In the genomic region with DNA sequence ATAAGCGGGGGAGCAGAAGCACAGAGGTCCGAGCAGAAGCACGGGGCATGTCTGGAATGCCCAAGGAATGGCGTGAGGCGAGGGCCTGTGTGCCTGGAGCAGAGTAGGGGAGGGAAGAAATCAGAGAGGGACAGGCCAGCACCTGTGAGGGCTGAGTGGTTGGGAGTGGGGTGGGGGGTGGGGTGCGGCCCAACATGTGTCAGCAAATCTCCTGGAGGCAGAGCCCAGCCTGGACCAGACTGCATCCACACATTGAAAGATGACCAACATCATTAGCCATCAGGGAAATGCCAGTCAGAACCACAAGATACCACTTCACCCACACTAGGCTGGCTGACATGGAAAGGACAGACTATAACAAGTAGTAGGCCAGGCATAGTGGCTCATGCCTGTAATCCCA, we compare ENCODE assay signal across 15 cellular contexts. TPM values are rescaled to one million over a fixed set of nuclear protein-coding genes. Genes with fewer than 3 reads are reported as not detected.
A peak's percentile ranks its signal among the peaks of the same experiment; 100 is the strongest.
DNase-seq lines count a peak whose midpoint lies in the region; ATAC-seq, FAIRE-seq and TF ChIP-seq lines count a peak whose summit lies in the region.
"Had no signal": no experiment of that assay in that cellular context is flagged by ENCODE, and none has a peak within 500 bp of the region (broad histone marks: within the 10 kb centered on the region; RNA-seq: fewer than 3 reads in every experiment).

No MANE protein-coding gene starts in this region.

- no peaks in the 10 kb centered on the region for H3K27me3 Mint-ChIP-seq in stimulated activated naive CD8-positive, alpha-beta T cell treated with anti-CD3 and anti-CD28 coated beads, Interleukin-15, Interleukin-2, amounts not matched to agents 100 ng/mL and 50 ng/mL, for 24 hours
- H3K27me3 Mint-ChIP-seq in stimulated activated naive CD8-positive, alpha-beta T cell treated with anti-CD3 and anti-CD28 coated beads, Interleukin-15, amount 100 ng/mL, for 72 hours: no peaks in the 10 kb centered on the region
- H3K27me3 Mint-ChIP-seq in naive B cell: no peaks in the 10 kb centered on the region

- peaks cover 7% of the 10 kb centered on the region for H3K9me1 ChIP-seq in K562 (ENCODE audit: control insufficient read depth, insufficient read depth, low read length)

- no peaks in the 10 kb centered on the region for H3K9me3 Mint-ChIP-seq in stimulated activated naive CD8-positive, alpha-beta T cell treated with anti-CD3 and anti-CD28 coated beads, Interleukin-15, Interleukin-2, amounts not matched to agents 100 ng/mL and 50 ng/mL, for 24 hours
- H3K9me3 Mint-ChIP-seq in stimulated activated naive CD8-positive, alpha-beta T cell treated with anti-CD3 and anti-CD28 coated beads, Interleukin-15, amount 100 ng/mL, for 72 hours: no peaks in the 10 kb centered on the region
- no peaks in the 10 kb centered on the region for H3K9me3 Mint-ChIP-seq in naive B cell

- peak overlapping the region; percentile 32 for H3K27ac Mint-ChIP-seq in stimulated activated naive CD8-positive, alpha-beta T cell treated with anti-CD3 and anti-CD28 coated beads, Interleukin-15, Interleukin-2, amounts not matched to agents 100 ng/mL and 50 ng/mL, for 24 hours
- H3K27ac Mint-ChIP-seq in stimulated activated naive CD8-positive, alpha-beta T cell treated with anti-CD3 and anti-CD28 coated beads, Interleukin-15, amount 100 ng/mL, for 72 hours: peak overlapping the region in 1 of 2 donors; percentile 10
- peak overlapping the region; percentile 38 to 93 (median 89) for H3K27ac Mint-ChIP-seq in naive B cell

- 0 out of 3 replicates have a peak overlapping the region, but pooled peaks have one; percentile 13 for H3K27ac ChIP-seq in K562 (ENCODE audit: extremely low read depth, low read depth, low read length)
- H3K27ac ChIP-seq: hepatocyte, tibial artery had no signal

- H3K4me3 ChIP-seq in K562 (no peak overlapping the region), BE2C (ENCODE audit: low read depth, low read length) (no peak overlapping the region)
- H3K4me3 ChIP-seq: adrenal gland, hepatocyte, tibial artery had no signal

- no peak for ATAC-seq in stimulated activated naive CD8-positive, alpha-beta T cell treated with anti-CD3 and anti-CD28 coated beads, Interleukin-15, amount 100 ng/mL, for 72 hours
- ATAC-seq in K562: no peak
- no peak for ATAC-seq in naive B cell (ENCODE audit: low read depth in 2 of 2)
- ATAC-seq in GM18870 (IDR thresholded peaks at IDR 0.05; ENCODE audit: unreplicated experiment): no peak
- ATAC-seq in HG02763 (IDR thresholded peaks at IDR 0.05; ENCODE audit: unreplicated experiment): no peak
- ATAC-seq: left colon had no signal

- no peak for TF ChIP-seq RAD21 in K562 (CRISPR knock-in tag; conservative IDR thresholded peaks at IDR 0.05 in 1 of 2, IDR thresholded peaks at IDR 0.05 in 1 of 2)

- no peak for FAIRE-seq in K562 (lab: Jason Lieb, UNC)

- no peak overlapping the region for H3K4me2 ChIP-seq in K562 (ENCODE audit: insufficient read depth, low read length)
- H3K4me2 ChIP-seq: hepatocyte had no signal

- POLR2A ChIA-PET in K562 (lab: Yijun Ruan, JAX): interaction anchor here (0.9 to 1.7 kb wide), 5 partner anchors 10 to 295 kb away, joined by 3 to 9 read pairs (median 5); a partner anchor contains a TSS

- H3K4me1 Mint-ChIP-seq in stimulated activated naive CD8-positive, alpha-beta T cell treated with anti-CD3 and anti-CD28 coated beads, Interleukin-15, Interleukin-2, amounts not matched to agents 100 ng/mL and 50 ng/mL, for 24 hours (ENCODE audit: low read depth): peaks cover 51% of the 10 kb centered on the region
- H3K4me1 Mint-ChIP-seq in stimulated activated naive CD8-positive, alpha-beta T cell treated with anti-CD3 and anti-CD28 coated beads, Interleukin-15, amount 100 ng/mL, for 72 hours: peaks cover 42% of the 10 kb centered on the region
- peaks cover 58 to 85% (median 67%) of the 10 kb centered on the region in 3 donors for H3K4me1 Mint-ChIP-seq in naive B cell

- DNase-seq in stimulated activated naive CD8-positive, alpha-beta T cell treated with anti-CD3 and anti-CD28 coated beads, Interleukin-15, amount 100 ng/mL, for 72 hours: no peak
- peak in 1 of 4 experiments; percentile 24 for DNase-seq in K562 (ENCODE audit: extremely low read depth in 1 of 4, low spot score in 3 of 4)
- DNase-seq in naive B cell: no peak
- no peak for DNase-seq in BE2C
- no peak for DNase-seq in stimulated activated CD4-positive, alpha-beta T cell treated with anti-CD3 and anti-CD28 coated beads, Interleukin-2, amount 100 ng/mL, for 24 hours
- DNase-seq: activated T-cell treated with anti-CD3 and anti-CD28 coated beads for 4 hours, adrenal gland, left colon, MV-4-11, NCI-H82, tibial artery had no signal

- in situ Hi-C loops in K562 (cut with MboI): loop anchor here (10.0 kb wide), 1 partner anchor 155 kb away; a partner anchor contains a TSS

- H3K4me1 ChIP-seq in K562 (replicated peaks in 1 of 2; ENCODE audit: control insufficient read depth in 2 of 2, insufficient read depth in 2 of 2, low read length in 2 of 2): peaks cover 3 to 8% of the 10 kb centered on the region in 2 experiments; a peak in 3 of 5 replicates
- no peaks in the 10 kb centered on the region for H3K4me1 ChIP-seq in BE2C

- H2AFZ ChIP-seq in K562 (ENCODE audit: low read depth, low read length): no peak overlapping the region
- H2AFZ ChIP-seq: hepatocyte had no signal

- H3K9ac ChIP-seq in K562 (ENCODE audit: insufficient read depth in 1 of 2, low read depth in 2 of 2, low read length in 2 of 2): peak overlapping the region in 1 of 2 experiments; percentile 78; a peak in 1 of 4 replicates

- TF ChIP-seq POLR2A in K562 (conservative IDR thresholded peaks at IDR 0.05): no peak

- H3K79me2 ChIP-seq in K562 (ENCODE audit: control insufficient read depth, insufficient read depth, low read length): peaks cover 59% of the 10 kb centered on the region

- no peaks in the 10 kb centered on the region for H3K27me3 ChIP-seq in K562 (ENCODE audit: control insufficient read depth in 2 of 2, insufficient read depth in 2 of 2, low read length in 2 of 2)
- no peaks in the 10 kb centered on the region for H3K27me3 ChIP-seq in BE2C
- H3K27me3 ChIP-seq: adrenal gland, hepatocyte, tibial artery had no signal

- H3K36me3 Mint-ChIP-seq in stimulated activated naive CD8-positive, alpha-beta T cell treated with anti-CD3 and anti-CD28 coated beads, Interleukin-15, Interleukin-2, amounts not matched to agents 100 ng/mL and 50 ng/mL, for 24 hours (ENCODE audit: low read depth): peaks cover 37% of the 10 kb centered on the region
- H3K36me3 Mint-ChIP-seq in naive B cell: peaks cover 0 to 8% of the 10 kb centered on the region in 2 donors

- no TSS peak for BruUV-seq in K562 (replicated peaks; lab: Mats Ljungman, UMichigan)

- peaks cover 76% of the 10 kb centered on the region for H3K36me3 ChIP-seq in K562 (ENCODE audit: control insufficient read depth, insufficient read depth, low read length)
- peaks cover 36% of the 10 kb centered on the region for H3K36me3 ChIP-seq in BE2C

- WGBS in K562 (ENCODE audit: insufficient coverage, low coverage, missing lambda C conversion rate): 92% methylated on average over 5 of the region's 6 CpGs

- H3K9me3 ChIP-seq in K562 (replicated peaks; ENCODE audit: control insufficient read depth, insufficient read depth, low read depth, low read length): no peaks in the 10 kb centered on the region
- H3K9me3 ChIP-seq in BE2C: no peaks in the 10 kb centered on the region
- H3K9me3 ChIP-seq: adrenal gland, tibial artery had no signal

- H4K20me1 ChIP-seq in K562 (replicated peaks; ENCODE audit: control insufficient read depth, insufficient read depth, low read length): peaks cover 27% of the 10 kb centered on the region

- intact Hi-C loops in K562 (cut with micrococcal nuclease): no loop called here

- CTCF ChIA-PET in K562 (lab: Yijun Ruan, JAX; ENCODE audit: low intra/inter-chr PET ratio): no interaction called here

- TF ChIP-seq CTCF in K562 (IDR thresholded peaks at IDR 0.05 in 2 of 3, conservative IDR thresholded peaks at IDR 0.05 in 1 of 3; ENCODE audit: insufficient read depth in 2 of 3, low read depth in 1 of 3, low read length in 3 of 3) (no peak), BE2C (IDR thresholded peaks at IDR 0.05; ENCODE audit: low read depth, low read length) (no peak)

- no peak for TF ChIP-seq EP300 in K562 (IDR thresholded peaks at IDR 0.05; ENCODE audit: low read length)

- H3K4me3 Mint-ChIP-seq in stimulated activated naive CD8-positive, alpha-beta T cell treated with anti-CD3 and anti-CD28 coated beads, Interleukin-15, Interleukin-2, amounts not matched to agents 100 ng/mL and 50 ng/mL, for 24 hours: no peak overlapping the region
- H3K4me3 Mint-ChIP-seq in stimulated activated naive CD8-positive, alpha-beta T cell treated with anti-CD3 and anti-CD28 coated beads, Interleukin-15, amount 100 ng/mL, for 72 hours: no peak overlapping the region
- peak overlapping the region in 6 of 8 donors; percentile 40 to 77 (median 65) for H3K4me3 Mint-ChIP-seq in naive B cell

RNA-seq across cellular contexts. Expression of a gene that starts 11.2 kb away (rescaled TPM):
- total RNA-seq in K562 (2011; cell fraction: chromatin; rRNA removed; ENCODE audit: low replicate concordance): 297 and 460 TPM in 2 replicates
- total RNA-seq in K562 (2011; cell fraction: nucleolus; rRNA removed): 224 and 226 TPM in 2 replicates
- total RNA-seq in K562 (2011; cell fraction: nucleoplasm; rRNA removed): 233 and 263 TPM in 2 replicates
- total RNA-seq in K562 (2014; rRNA removed) (56.7 and 74.5 TPM in 2 replicates), K562 (2014; rRNA removed; fragmentation: Illumina TruSeq; extraction: Trizol) (31.1 and 34.6 TPM in 2 replicates), K562 (2015; rRNA removed; fragmentation: Illumina TruSeq; extraction: Trizol) (46.4 and 46.7 TPM in 2 replicates), K562 (2021) (81.6 and 86.3 TPM in 2 replicates)
- polyA plus RNA-seq in K562 (2011; rRNA removed) (34.4 and 55.3 TPM in 2 replicates), K562 (2014; fragmentation: Illumina TruSeq; extraction: Trizol) (44.0 and 45.2 TPM in 2 replicates), K562 (2014; fragmentation: Nextera tagmentation; extraction: Ambion mirVana) (1 to 10 TPM in 1 of 2 experiments, under 1 TPM in 1; 0.94 to 1.2 TPM), K562 (2014; rRNA removed) (72.2 and 80.0 TPM in 2 replicates), naive B cell (ENCODE audit: low read depth in 6 of 6) (10 to 100 TPM in 2 of 6 donors, 1 to 10 TPM in 4; 6.5 to 30.2 (median 9.7) TPM)
- 18.3 and 19.8 TPM in 2 replicates for polyA plus RNA-seq in K562 (2011; cell fraction: cytosol; rRNA removed)
- 277 and 310 TPM in 2 replicates for polyA plus RNA-seq in K562 (2011; cell fraction: nucleus; rRNA removed)
- polyA plus RNA-seq in K562 (2012): 71.3 and 94.7 TPM in 2 replicates
- 25.8 and 29.7 TPM in 2 replicates for polyA minus RNA-seq in K562 (2011; rRNA and poly(A)+ RNA removed)
- 18.8 and 19.3 TPM in 2 replicates for polyA minus RNA-seq in K562 (2011; cell fraction: cytosol; rRNA and poly(A)+ RNA removed)
- polyA minus RNA-seq in K562 (2011; cell fraction: nucleus; rRNA and poly(A)+ RNA removed): 39.9 and 51.1 TPM in 2 replicates
- polyA plus RNA-seq in BE2C (2012; ENCODE audit: insufficient read depth, insufficient read length, low read depth): 134 TPM

RNA-seq across cellular contexts. Expression of a gene that starts 26.2 kb away (rescaled TPM):
- 0.25 and 1.9 TPM in 2 replicates for total RNA-seq in K562 (2011; cell fraction: chromatin; rRNA removed; ENCODE audit: low replicate concordance)
- 2.4 and 3.5 TPM in 2 replicates for total RNA-seq in K562 (2011; cell fraction: nucleolus; rRNA removed)
- 0.92 and 1.3 TPM in 2 replicates for total RNA-seq in K562 (2011; cell fraction: nucleoplasm; rRNA removed)
- total RNA-seq in K562 (2014; rRNA removed) (1.5 and 2.7 TPM in 2 replicates), K562 (2014; rRNA removed; fragmentation: Illumina TruSeq; extraction: Trizol) (0.07 TPM in 1 of 2 replicates, not detected in the other), K562 (2015; rRNA removed; fragmentation: Illumina TruSeq; extraction: Trizol) (0.54 and 0.72 TPM in 2 replicates), K562 (2021) (8.8 and 10.3 TPM in 2 replicates)
- polyA plus RNA-seq in K562 (2011; rRNA removed) (0.13 and 0.28 TPM in 2 replicates), K562 (2014; fragmentation: Illumina TruSeq; extraction: Trizol) (0.39 and 2.0 TPM in 2 replicates), K562 (2014; fragmentation: Nextera tagmentation; extraction: Ambion mirVana) (under 1 TPM in 1 of 2 experiments, not detected in 1; 0.03 TPM), K562 (2014; rRNA removed) (2.0 and 2.4 TPM in 2 replicates), naive B cell (ENCODE audit: low read depth in 6 of 6) (10 to 100 TPM in 5 of 6 donors, 1 to 10 TPM in 1; 7.2 to 35.9 (median 13.7) TPM)
- 0.24 and 1.1 TPM in 2 replicates for polyA plus RNA-seq in K562 (2011; cell fraction: cytosol; rRNA removed)
- 0.52 and 1.4 TPM in 2 replicates for polyA plus RNA-seq in K562 (2011; cell fraction: nucleus; rRNA removed)
- 3.2 and 3.6 TPM in 2 replicates for polyA plus RNA-seq in K562 (2012)
- 0.11 and 0.21 TPM in 2 replicates for polyA minus RNA-seq in K562 (2011; rRNA and poly(A)+ RNA removed)
- polyA minus RNA-seq in K562 (2011; cell fraction: cytosol; rRNA and poly(A)+ RNA removed): 2.0 and 3.5 TPM in 2 replicates
- polyA minus RNA-seq in K562 (2011; cell fraction: nucleus; rRNA and poly(A)+ RNA removed): 0.94 and 1.00 TPM in 2 replicates
- 4.9 TPM for polyA plus RNA-seq in BE2C (2012; ENCODE audit: insufficient read depth, insufficient read length, low read depth)
- total RNA-seq: hepatocyte had no signal

RNA-seq across cellular contexts. Expression of a gene that starts 29.0 kb away (rescaled TPM):
- 22.7 and 62.8 TPM in 2 replicates for total RNA-seq in K562 (2011; cell fraction: chromatin; rRNA removed; ENCODE audit: low replicate concordance)
- total RNA-seq in K562 (2011; cell fraction: nucleolus; rRNA removed): 37.2 and 43.2 TPM in 2 replicates
- total RNA-seq in K562 (2011; cell fraction: nucleoplasm; rRNA removed): 26.5 and 32.7 TPM in 2 replicates
- 54.9 and 62.7 TPM in 2 replicates for total RNA-seq in K562 (2014; rRNA removed)
- 31.3 and 33.0 TPM in 2 replicates for total RNA-seq in K562 (2014; rRNA removed; fragmentation: Illumina TruSeq; extraction: Trizol)
- total RNA-seq in K562 (2015; rRNA removed; fragmentation: Illumina TruSeq; extraction: Trizol): 39.5 and 42.3 TPM in 2 replicates
- total RNA-seq in K562 (2021): 60.7 and 62.6 TPM in 2 replicates
- polyA plus RNA-seq in K562 (2011; rRNA removed): 23.1 and 32.5 TPM in 2 replicates
- 41.8 and 86.0 TPM in 2 replicates for polyA plus RNA-seq in K562 (2011; cell fraction: cytosol; rRNA removed)
- polyA plus RNA-seq in K562 (2011; cell fraction: nucleus; rRNA removed): 34.9 and 43.7 TPM in 2 replicates
- polyA plus RNA-seq in K562 (2012): 41.3 and 54.9 TPM in 2 replicates
- polyA plus RNA-seq in K562 (2014; fragmentation: Illumina TruSeq; extraction: Trizol): 32.6 and 50.6 TPM in 2 replicates
- 100 to 1,000 TPM in 1 of 2 experiments, 10 to 100 TPM in 1; 84.9 to 124 TPM for polyA plus RNA-seq in K562 (2014; fragmentation: Nextera tagmentation; extraction: Ambion mirVana)
- 49.6 and 57.5 TPM in 2 replicates for polyA plus RNA-seq in K562 (2014; rRNA removed)
- polyA minus RNA-seq in K562 (2011; rRNA and poly(A)+ RNA removed): 5.7 and 7.6 TPM in 2 replicates
- 17.8 and 23.9 TPM in 2 replicates for polyA minus RNA-seq in K562 (2011; cell fraction: cytosol; rRNA and poly(A)+ RNA removed)
- 7.9 and 11.3 TPM in 2 replicates for polyA minus RNA-seq in K562 (2011; cell fraction: nucleus; rRNA and poly(A)+ RNA removed)
- polyA plus RNA-seq in naive B cell (ENCODE audit: low read depth in 6 of 6): 100 to 1,000 TPM in 4 of 6 donors, 10 to 100 TPM in 2; 86.8 to 138 (median 102) TPM
- polyA plus RNA-seq in BE2C (2012; ENCODE audit: insufficient read depth, insufficient read length, low read depth): 67.8 TPM

RNA-seq across cellular contexts. Expression of a gene that starts 42.9 kb away (rescaled TPM):
- 32.7 and 64.0 TPM in 2 replicates for total RNA-seq in K562 (2011; cell fraction: chromatin; rRNA removed; ENCODE audit: low replicate concordance)
- total RNA-seq in K562 (2011; cell fraction: nucleolus; rRNA removed): 49.9 and 53.4 TPM in 2 replicates
- total RNA-seq in K562 (2011; cell fraction: nucleoplasm; rRNA removed): 37.0 and 42.9 TPM in 2 replicates
- total RNA-seq in K562 (2014; rRNA removed): 20.3 and 38.6 TPM in 2 replicates
- 3.1 and 3.5 TPM in 2 replicates for total RNA-seq in K562 (2014; rRNA removed; fragmentation: Illumina TruSeq; extraction: Trizol)
- total RNA-seq in K562 (2015; rRNA removed; fragmentation: Illumina TruSeq; extraction: Trizol): 7.9 and 8.4 TPM in 2 replicates
- 16.4 and 17.6 TPM in 2 replicates for total RNA-seq in K562 (2021)
- 7.3 and 8.0 TPM in 2 replicates for polyA plus RNA-seq in K562 (2011; rRNA removed)
- polyA plus RNA-seq in K562 (2011; cell fraction: cytosol; rRNA removed): 7.1 and 13.5 TPM in 2 replicates
- 51.3 and 83.8 TPM in 2 replicates for polyA plus RNA-seq in K562 (2011; cell fraction: nucleus; rRNA removed)
- polyA plus RNA-seq in K562 (2012): 18.5 and 23.4 TPM in 2 replicates
- polyA plus RNA-seq in K562 (2014; fragmentation: Illumina TruSeq; extraction: Trizol): 2.7 and 5.0 TPM in 2 replicates
- polyA plus RNA-seq in K562 (2014; fragmentation: Nextera tagmentation; extraction: Ambion mirVana): under 1 TPM; 0.04 to 0.10 TPM
- polyA plus RNA-seq in K562 (2014; rRNA removed): 19.9 and 22.0 TPM in 2 replicates
- 4.4 and 5.2 TPM in 2 replicates for polyA minus RNA-seq in K562 (2011; rRNA and poly(A)+ RNA removed)
- 4.8 and 13.3 TPM in 2 replicates for polyA minus RNA-seq in K562 (2011; cell fraction: cytosol; rRNA and poly(A)+ RNA removed)
- polyA minus RNA-seq in K562 (2011; cell fraction: nucleus; rRNA and poly(A)+ RNA removed): 14.3 and 14.8 TPM in 2 replicates
- 1 to 10 TPM in 1 of 6 donors, under 1 TPM in 4, not detected in 1; 0.20 to 1.4 (median 0.32) TPM for polyA plus RNA-seq in naive B cell (ENCODE audit: low read depth in 6 of 6)
- 59.0 TPM for polyA plus RNA-seq in BE2C (2012; ENCODE audit: insufficient read depth, insufficient read length, low read depth)

RNA-seq across cellular contexts. Expression of a gene that starts 48.8 kb away (rescaled TPM):
- 1.5 TPM in 1 of 2 replicates, not detected in the other for total RNA-seq in K562 (2011; cell fraction: chromatin; rRNA removed; ENCODE audit: low replicate concordance)
- total RNA-seq in K562 (2011; cell fraction: nucleolus; rRNA removed): 0.67 and 0.92 TPM in 2 replicates
- 0.88 and 1.2 TPM in 2 replicates for total RNA-seq in K562 (2011; cell fraction: nucleoplasm; rRNA removed)
- total RNA-seq in K562 (2014; rRNA removed) (0.24 and 0.95 TPM in 2 replicates), K562 (2014; rRNA removed; fragmentation: Illumina TruSeq; extraction: Trizol) (0.15 and 0.29 TPM in 2 replicates), K562 (2015; rRNA removed; fragmentation: Illumina TruSeq; extraction: Trizol) (0.08 and 0.18 TPM in 2 replicates), K562 (2021) (0.89 and 1.1 TPM in 2 replicates)
- polyA plus RNA-seq in K562 (2011; rRNA removed) (0.24 and 0.35 TPM in 2 replicates), K562 (2014; fragmentation: Illumina TruSeq; extraction: Trizol) (0.17 and 0.28 TPM in 2 replicates), K562 (2014; fragmentation: Nextera tagmentation; extraction: Ambion mirVana) (not detected), K562 (2014; rRNA removed) (1.1 and 2.1 TPM in 2 replicates), naive B cell (ENCODE audit: low read depth in 6 of 6) (10 to 100 TPM; 29.8 to 72.6 (median 64.7) TPM)
- 0.25 and 1.1 TPM in 2 replicates for polyA plus RNA-seq in K562 (2011; cell fraction: cytosol; rRNA removed)
- polyA plus RNA-seq in K562 (2011; cell fraction: nucleus; rRNA removed): 0.41 and 0.68 TPM in 2 replicates
- 1.1 and 3.7 TPM in 2 replicates for polyA plus RNA-seq in K562 (2012)
- 0.24 and 0.35 TPM in 2 replicates for polyA minus RNA-seq in K562 (2011; rRNA and poly(A)+ RNA removed)
- 0.57 and 1.4 TPM in 2 replicates for polyA minus RNA-seq in K562 (2011; cell fraction: cytosol; rRNA and poly(A)+ RNA removed)
- 0.11 and 0.54 TPM in 2 replicates for polyA minus RNA-seq in K562 (2011; cell fraction: nucleus; rRNA and poly(A)+ RNA removed)
- polyA plus RNA-seq in BE2C (2012; ENCODE audit: insufficient read depth, insufficient read length, low read depth): 4.6 TPM

Comparison
In these comparisons a context has a peak if more than half of its experiments do, and no peak if none do; other contexts are left out.
1. H3K4me3 Mint-ChIP-seq: peak in naive B cell (6 of 8); none in stimulated activated naive CD8-positive, alpha-beta T cell treated with anti-CD3 and anti-CD28 coated beads, Interleukin-15, Interleukin-2, amounts not matched to agents 100 ng/mL and 50 ng/mL, for 24 hours (single experiment) and stimulated activated naive CD8-positive, alpha-beta T cell treated with anti-CD3 and anti-CD28 coated beads, Interleukin-15, amount 100 ng/mL, for 72 hours (0 of 2).